ENCODE assay signal across 8 cellular contexts in genomic region chr5:141878771-141879759, GRCh38. TPM values are rescaled to one million over a fixed set of nuclear protein-coding genes. Genes with fewer than 3 reads are reported as not detected.
DNase-seq lines count a peak whose midpoint lies in the region; ATAC-seq and TF ChIP-seq lines count a peak whose summit lies in the region.

No MANE protein-coding gene starts in this region.

- no peak overlapping the region for H2AFZ ChIP-seq in smooth muscle cell (ENCODE audit: low read depth)

- H3K4me1 Mint-ChIP-seq in WTC11 = peaks cover 65% of the 10 kb centered on the region

- H3K27me3 ChIP-seq in A673 (replicated peaks; ENCODE audit: insufficient read depth, low read depth, low read length, poor library complexity) (peaks cover 79% of the 10 kb centered on the region), smooth muscle cell (ENCODE audit: low read depth) (peaks cover 68% of the 10 kb centered on the region)

- H3K4me2 ChIP-seq in smooth muscle cell = peak overlapping the region; percentile 97

- H3K4me1 ChIP-seq in A673 (ENCODE audit: insufficient read depth, low read length, poor library complexity, severe bottlenecking) (peaks cover 32% of the 10 kb centered on the region), smooth muscle cell (ENCODE audit: low read depth) (peaks cover 56% of the 10 kb centered on the region)

- no peaks in the 10 kb centered on the region for H3K79me2 ChIP-seq in smooth muscle cell (ENCODE audit: low read depth)

- TF ChIP-seq CTCF in A673 (conservative IDR thresholded peaks at IDR 0.05; ENCODE audit: low read depth, low read length) (peak; percentile 98), WTC11 (IDR thresholded peaks at IDR 0.05) (peak; percentile 93), cardiac fibroblast (IDR thresholded peaks at IDR 0.05; ENCODE audit: low read depth, low read length) (peak; percentile 97), smooth muscle cell (IDR thresholded peaks at IDR 0.05; ENCODE audit: borderline replicate concordance, insufficient read depth, poor library complexity, severe bottlenecking) (peak; percentile 97)

- no TSS peak for BruUV-seq in A673 (replicated peaks; lab: Mats Ljungman, UMichigan)

- no peaks in the 10 kb centered on the region for H3K9me3 Mint-ChIP-seq in WTC11

- peaks cover 6% of the 10 kb centered on the region; the same call in 1 of the 2 replicates for H3K27me3 Mint-ChIP-seq in WTC11 (ENCODE audit: low read depth)

- ATAC-seq in GM18858 (IDR thresholded peaks at IDR 0.05; ENCODE audit: unreplicated experiment) (peak; percentile 86), HG03108 (IDR thresholded peaks at IDR 0.05; ENCODE audit: unreplicated experiment) (peak; percentile 89), WTC11 (peak; percentile 30)

- H3K27ac Mint-ChIP-seq in WTC11 = peak overlapping the region; percentile 98

- H3K4me3 Mint-ChIP-seq in WTC11 = peak overlapping the region; percentile 84

- peaks cover 5% of the 10 kb centered on the region; the same call in 1 of the 2 replicates for H3K36me3 Mint-ChIP-seq in WTC11

- POLR2A ChIA-PET in A673 (lab: Charles Lee; ENCODE audit: low non-redundant PET) (interaction anchor here (0.6 kb wide), 1 partner anchor 600 kb away, joined by 5 read pairs; no protein-coding TSS in a partner anchor), WTC11 (lab: Charles Lee) (interaction anchor here (0.6 to 7.1 kb wide), 20 partner anchors 21 to 433 kb away, joined by 3 to 66 read pairs (median 8); partner anchors contain the start of genes DELE1, FCHSD1, PCDH12 and RNF14)

- peak; percentile 95 for DNase-seq in A673 (ENCODE audit: low spot score)
- peak; percentile 95 for DNase-seq in NCI-H2227 (lab: John Stamatoyannopoulos, UW; ENCODE audit: unreplicated experiment)
- DNase-seq in WTC11 (ENCODE audit: low spot score) = peak; percentile 90
- peak; percentile 88 to 92 for DNase-seq in cardiac fibroblast (ENCODE audit: low read depth in 2 of 2)
- peak; percentile 100 for DNase-seq in inferior parietal cortex (ENCODE audit: extremely low spot score)
- peak; percentile 56 for DNase-seq in smooth muscle cell (lab: John Stamatoyannopoulos, UW; ENCODE audit: unreplicated experiment)

- H3K36me3 ChIP-seq in A673 (ENCODE audit: insufficient read depth, low read length, poor library complexity, severe bottlenecking) (no peaks in the 10 kb centered on the region), smooth muscle cell (ENCODE audit: low read depth) (no peaks in the 10 kb centered on the region)

- no peaks in the 10 kb centered on the region for H3F3A ChIP-seq in smooth muscle cell (ENCODE audit: low read depth)

- intact Hi-C loops in A673 (cut with micrococcal nuclease; ENCODE audit: unreplicated experiment) = loop anchor here (1.0 to 5.0 kb wide), 3 partner anchors 177 to 287 kb away; no protein-coding TSS in a partner anchor

- H3K9me3 ChIP-seq in A673 (ENCODE audit: low read depth, low read length, poor library complexity, severe bottlenecking) (no peaks in the 10 kb centered on the region), smooth muscle cell (replicated peaks; ENCODE audit: low read depth) (no peaks in the 10 kb centered on the region)

- CTCF ChIA-PET in A673 (lab: Charles Lee) (interaction anchor here (0.6 to 3.7 kb wide), 25 partner anchors 11 to 1476 kb away, joined by 3 to 42 read pairs (median 4); partner anchors contain the start of genes PCDHB14 and RNF14), WTC11 (lab: Charles Lee) (interaction anchor here (0.6 to 10.0 kb wide), 60 partner anchors 8 to 879 kb away, joined by 3 to 406 read pairs (median 7); partner anchors contain the start of genes DELE1, DIAPH1, HDAC3 and PCDH12)

- WGBS in smooth muscle cell (ENCODE audit: low lambda C conversion rate) = under 1% methylated on average over 39 of the region's 41 CpGs

- H4K20me1 ChIP-seq in smooth muscle cell (ENCODE audit: low read depth) = no peaks in the 10 kb centered on the region

- H3K27ac ChIP-seq in A673 (ENCODE audit: low read depth, low read length, poor library complexity, severe bottlenecking) (no peak overlapping the region), smooth muscle cell (ENCODE audit: low read depth) (no peak overlapping the region)

- H3K4me3 ChIP-seq in A673 (ENCODE audit: low read depth, low read length, poor library complexity, severe bottlenecking) (peak overlapping the region; percentile 35), cardiac fibroblast (replicated peaks in 1 of 2; ENCODE audit: low read depth in 2 of 2, low read length in 2 of 2) (peak overlapping the region; percentile 37 to 73), smooth muscle cell (peak overlapping the region; percentile 67)

- H3K9ac ChIP-seq in smooth muscle cell (ENCODE audit: low read depth) = no peak overlapping the region

TF ChIP-seq in WTC11, 78 proteins besides CTCF, POLR2A, EP300 and RAD21 (continues in another document):
- peak; percentile 100 for TF ChIP-seq ZBTB43 (CRISPR knock-in tag; IDR thresholded peaks at IDR 0.05)
- no peak for TF ChIP-seq ARID4B (CRISPR knock-in tag; IDR thresholded peaks at IDR 0.05; ENCODE audit: borderline replicate concordance)
- no peak; the same call in 1 of the 2 replicates for TF ChIP-seq FOXK1 (CRISPR knock-in tag; IDR thresholded peaks at IDR 0.05)
- TF ChIP-seq PRDM15 (CRISPR knock-in tag; IDR thresholded peaks at IDR 0.05) = no peak
- TF ChIP-seq GRHL2 (CRISPR knock-in tag; IDR thresholded peaks at IDR 0.05; ENCODE audit: insufficient replicate concordance, severe bottlenecking) = no peak

RNA-seq across cellular contexts. Expression of gene PCDH1, which starts 0.9 kb away (rescaled TPM):
- total RNA-seq in A673 (2021) = 0.45 and 0.61 TPM in 2 replicates
- 105 to 108 TPM (median 108 TPM) in 3 replicates for total RNA-seq in WTC11 (2021)
- total RNA-seq in smooth muscle cell = 4.5 and 14.7 TPM in 2 replicates
- polyA plus RNA-seq in smooth muscle cell = 2.5 and 3.1 TPM in 2 replicates

RNA-seq across cellular contexts. Expression of gene DELE1, which starts 44.6 kb away (rescaled TPM):
- total RNA-seq in A673 (2021) (35.1 and 40.1 TPM in 2 replicates), WTC11 (2021) (79.3 to 83.8 TPM (median 81.5 TPM) in 3 replicates), smooth muscle cell (32.0 and 35.8 TPM in 2 replicates)
- 20.7 and 21.5 TPM in 2 replicates for polyA plus RNA-seq in smooth muscle cell

Comparison
In these comparisons a context has a peak if more than half of its experiments do, and no peak if none do; other contexts are left out.
1. ATAC-seq: peak in every context shown above with its lines; median percentile 89 in HG03108; 86 in GM18858; 30 in WTC11.